Comparison of ENCODE assay signal across 19 cellular contexts in the genomic region with DNA sequence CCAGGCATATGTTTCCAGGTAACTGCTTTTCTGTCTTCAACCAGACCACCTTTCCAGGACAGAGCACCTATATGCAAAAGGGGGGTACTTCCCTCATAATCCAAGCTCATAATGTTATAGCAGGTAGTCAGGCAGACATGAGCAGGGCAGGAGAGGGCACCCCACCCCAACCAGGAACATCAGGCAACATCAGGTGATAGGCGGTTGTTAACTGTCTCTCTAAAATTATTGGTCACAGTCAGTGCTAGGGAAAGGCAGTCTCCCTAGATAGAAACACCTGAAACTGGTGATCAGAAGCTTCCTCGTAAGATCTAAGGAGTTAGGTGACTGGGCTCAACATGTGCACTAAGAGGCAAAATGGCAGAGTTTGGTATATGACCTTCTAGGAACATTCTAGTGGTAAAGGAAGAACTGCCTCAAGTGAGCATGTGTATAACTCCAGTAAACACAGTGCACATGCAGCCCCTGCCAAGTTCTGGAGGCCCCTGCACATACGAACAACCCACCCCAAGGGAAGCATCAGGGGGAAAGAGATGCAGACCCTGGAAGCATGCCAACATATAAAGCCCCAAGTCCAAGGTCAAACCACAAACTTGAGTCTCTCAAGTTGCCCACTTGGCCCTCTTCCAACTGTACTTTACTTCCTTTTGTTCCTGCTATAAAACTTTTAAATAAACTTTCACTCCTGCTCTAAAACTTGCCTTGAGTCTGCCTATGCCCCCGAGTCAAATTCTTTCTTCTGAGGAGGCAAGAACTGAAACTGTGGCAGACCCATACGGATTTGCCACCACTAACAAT.
A peak's percentile ranks its signal among the peaks of the same experiment; 100 is the strongest.
DNase-seq lines count a peak whose midpoint lies in the region; ATAC-seq and TF ChIP-seq lines count a peak whose summit lies in the region.
"Had no signal": no experiment of that assay in that cellular context is flagged by ENCODE, and none has a peak within 500 bp of the region (broad histone marks: within the 10 kb centered on the region; RNA-seq: fewer than 3 reads in every experiment).

No MANE protein-coding gene starts in this region.

- H3K4me1 ChIP-seq in BLaER1 (peaks cover 13% of the 10 kb centered on the region), HEK293 (ENCODE audit: control insufficient read depth, insufficient read depth, low read length) (peaks cover 6% of the 10 kb centered on the region), Karpas-422 (ENCODE audit: low read length) (no peaks in the 10 kb centered on the region)

- H3K27ac ChIP-seq in BLaER1: no peak overlapping the region
- peak overlapping the region; percentile 27; the same call in 1 of the 2 replicates for H3K27ac ChIP-seq in HEK293 (ENCODE audit: extremely low read depth, low read depth, low read length)
- no peak overlapping the region for H3K27ac ChIP-seq in SK-N-MC
- H3K27ac ChIP-seq in Karpas-422 (ENCODE audit: low read length): no peak overlapping the region
- H3K27ac ChIP-seq: upper lobe of right lung had no signal

- H3K27me3 ChIP-seq in BLaER1 (no peaks in the 10 kb centered on the region), Karpas-422 (ENCODE audit: low read length) (no peaks in the 10 kb centered on the region)
- H3K27me3 ChIP-seq: upper lobe of right lung had no signal

- H3K4me3 ChIP-seq in BLaER1: no peak overlapping the region
- H3K4me3 ChIP-seq in HEK293 (ENCODE audit: low read depth, low read length): no peak overlapping the region
- no peak overlapping the region for H3K4me3 ChIP-seq in SK-N-MC
- H3K4me3 ChIP-seq in Karpas-422 (ENCODE audit: low read length): no peak overlapping the region
- H3K4me3 ChIP-seq: smooth muscle cell, upper lobe of right lung had no signal

- H3K9me2 ChIP-seq in Karpas-422 (replicated peaks; ENCODE audit: insufficient read depth, low read length): no peaks in the 10 kb centered on the region

- POLR2A ChIA-PET in HEK293 (lab: Yijun Ruan, JAX): no interaction called here

- ATAC-seq in HG02981 (IDR thresholded peaks at IDR 0.05; ENCODE audit: unreplicated experiment): no peak
- ATAC-seq: T-helper 17 cell, upper lobe of right lung had no signal

- no peaks in the 10 kb centered on the region for H3K36me3 ChIP-seq in BLaER1
- H3K36me3 ChIP-seq in HEK293 (ENCODE audit: control insufficient read depth in 2 of 2, insufficient read depth in 1 of 2, low read length in 2 of 2): no peaks in the 10 kb centered on the region
- H3K36me3 ChIP-seq in SK-N-MC (ENCODE audit: insufficient read depth, low read length): no peaks in the 10 kb centered on the region
- no peaks in the 10 kb centered on the region for H3K36me3 ChIP-seq in Karpas-422 (ENCODE audit: insufficient read depth, low read length)
- H3K36me3 ChIP-seq: upper lobe of right lung had no signal

- H4K20me1 ChIP-seq in BLaER1 (no peaks in the 10 kb centered on the region), Karpas-422 (ENCODE audit: insufficient read depth, low read depth, low read length) (no peaks in the 10 kb centered on the region)

- H3K4me2 ChIP-seq in BLaER1 (peak overlapping the region; percentile 50), Karpas-422 (ENCODE audit: low read depth, low read length, poor library complexity, severe bottlenecking) (no peak overlapping the region)
- H3K4me2 ChIP-seq: smooth muscle cell had no signal

- no peaks in the 10 kb centered on the region for H3K79me2 ChIP-seq in Karpas-422 (ENCODE audit: low read length)

- peak; percentile 22 for DNase-seq in SK-N-MC (ENCODE audit: low read depth, low spot score)
- DNase-seq in foreskin melanocyte: peak; percentile 22
- DNase-seq in Karpas-422: no peak
- no peak for DNase-seq in nucleus accumbens (lab: John Stamatoyannopoulos, UW)
- DNase-seq in NCI-H1105 (lab: John Stamatoyannopoulos, UW): no peak
- DNase-seq: activated CD4-positive, alpha-beta T cell treated with anti-CD3 and anti-CD28 coated beads for 4 hours; activated naive CD8-positive, alpha-beta T cell treated with anti-CD3 and anti-CD28 coated beads for 36 hours; activated T-cell treated with anti-CD3 and anti-CD28 coated beads for 4 hours; central memory CD4-positive, alpha-beta T cell; NCI-H1694; NCI-H524 treated with DMSO at 0.1 percent for 48 hours; occipital lobe; stimulated activated naive CD4-positive, alpha-beta T cell; T-helper 17 cell; upper lobe of right lung had no signal

- H3K9ac ChIP-seq in BLaER1 (no peak overlapping the region), SK-N-MC (ENCODE audit: insufficient read length) (no peak overlapping the region), Karpas-422 (ENCODE audit: low read length) (no peak overlapping the region)

- H3K9me3 ChIP-seq in BLaER1 (no peaks in the 10 kb centered on the region), HEK293 (ENCODE audit: control insufficient read depth, insufficient read depth, low read depth, low read length) (no peaks in the 10 kb centered on the region), SK-N-MC (ENCODE audit: low read depth, low read length) (no peaks in the 10 kb centered on the region), Karpas-422 (ENCODE audit: low read length) (no peaks in the 10 kb centered on the region)
- H3K9me3 ChIP-seq: upper lobe of right lung had no signal

- no peak overlapping the region for H2AFZ ChIP-seq in Karpas-422 (ENCODE audit: low read length)

- no peak for TF ChIP-seq CTCF in HEK293 (tag by site-specific recombination; IDR thresholded peaks at IDR 0.05)

- CTCF ChIA-PET in HEK293 (lab: Yijun Ruan, JAX): interaction anchor here (0.6 kb wide), 1 partner anchor 542 kb away, joined by 4 read pairs; no protein-coding TSS in a partner anchor

TF ChIP-seq in HEK293, 187 proteins besides CTCF, POLR2A, EP300 and RAD21 (continues in another document):
- TF ChIP-seq WT1 (tag by site-specific recombination; IDR thresholded peaks at IDR 0.05): 0 out of 2 replicates have a peak, but pooled peaks have one; percentile 50
- peak; percentile 41; the same call in 1 of the 2 replicates for TF ChIP-seq OSR2 (tag by site-specific recombination; IDR thresholded peaks at IDR 0.05)
- no peak for TF ChIP-seq ZSCAN16 (tag by site-specific recombination; IDR thresholded peaks at IDR 0.05)
- TF ChIP-seq FEZF1 (tag by site-specific recombination; IDR thresholded peaks at IDR 0.05): peak; percentile 83
- TF ChIP-seq ZFP69B (tag by site-specific recombination; IDR thresholded peaks at IDR 0.05): no peak
- TF ChIP-seq ZBTB20 (tag by site-specific recombination; IDR thresholded peaks at IDR 0.05): 0 out of 2 replicates have a peak, but pooled peaks have one; percentile 29
- TF ChIP-seq KLF1 (tag by site-specific recombination; IDR thresholded peaks at IDR 0.05): no peak
- TF ChIP-seq, protein P1, sequence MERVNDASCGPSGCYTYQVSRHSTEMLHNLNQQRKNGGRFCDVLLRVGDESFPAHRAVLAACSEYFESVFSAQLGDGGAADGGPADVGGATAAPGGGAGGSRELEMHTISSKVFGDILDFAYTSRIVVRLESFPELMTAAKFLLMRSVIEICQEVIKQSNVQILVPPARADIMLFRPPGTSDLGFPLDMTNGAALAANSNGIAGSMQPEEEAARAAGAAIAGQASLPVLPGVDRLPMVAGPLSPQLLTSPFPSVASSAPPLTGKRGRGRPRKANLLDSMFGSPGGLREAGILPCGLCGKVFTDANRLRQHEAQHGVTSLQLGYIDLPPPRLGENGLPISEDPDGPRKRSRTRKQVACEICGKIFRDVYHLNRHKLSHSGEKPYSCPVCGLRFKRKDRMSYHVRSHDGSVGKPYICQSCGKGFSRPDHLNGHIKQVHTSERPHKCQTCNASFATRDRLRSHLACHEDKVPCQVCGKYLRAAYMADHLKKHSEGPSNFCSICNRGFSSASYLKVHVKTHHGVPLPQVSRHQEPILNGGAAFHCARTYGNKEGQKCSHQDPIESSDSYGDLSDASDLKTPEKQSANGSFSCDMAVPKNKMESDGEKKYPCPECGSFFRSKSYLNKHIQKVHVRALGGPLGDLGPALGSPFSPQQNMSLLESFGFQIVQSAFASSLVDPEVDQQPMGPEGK (tag by site-specific recombination; IDR thresholded peaks at IDR 0.05): peak; percentile 36; the same call in 1 of the 2 replicates
- TF ChIP-seq, protein P2, sequence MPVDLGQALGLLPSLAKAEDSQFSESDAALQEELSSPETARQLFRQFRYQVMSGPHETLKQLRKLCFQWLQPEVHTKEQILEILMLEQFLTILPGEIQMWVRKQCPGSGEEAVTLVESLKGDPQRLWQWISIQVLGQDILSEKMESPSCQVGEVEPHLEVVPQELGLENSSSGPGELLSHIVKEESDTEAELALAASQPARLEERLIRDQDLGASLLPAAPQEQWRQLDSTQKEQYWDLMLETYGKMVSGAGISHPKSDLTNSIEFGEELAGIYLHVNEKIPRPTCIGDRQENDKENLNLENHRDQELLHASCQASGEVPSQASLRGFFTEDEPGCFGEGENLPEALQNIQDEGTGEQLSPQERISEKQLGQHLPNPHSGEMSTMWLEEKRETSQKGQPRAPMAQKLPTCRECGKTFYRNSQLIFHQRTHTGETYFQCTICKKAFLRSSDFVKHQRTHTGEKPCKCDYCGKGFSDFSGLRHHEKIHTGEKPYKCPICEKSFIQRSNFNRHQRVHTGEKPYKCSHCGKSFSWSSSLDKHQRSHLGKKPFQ (tag by site-specific recombination; IDR thresholded peaks at IDR 0.05): peak; percentile 42; the same call in 1 of the 2 replicates
- peak; percentile 22; the same call in 1 of the 2 replicates for TF ChIP-seq IKZF3 (tag by site-specific recombination; IDR thresholded peaks at IDR 0.05)
- TF ChIP-seq, protein P3, sequence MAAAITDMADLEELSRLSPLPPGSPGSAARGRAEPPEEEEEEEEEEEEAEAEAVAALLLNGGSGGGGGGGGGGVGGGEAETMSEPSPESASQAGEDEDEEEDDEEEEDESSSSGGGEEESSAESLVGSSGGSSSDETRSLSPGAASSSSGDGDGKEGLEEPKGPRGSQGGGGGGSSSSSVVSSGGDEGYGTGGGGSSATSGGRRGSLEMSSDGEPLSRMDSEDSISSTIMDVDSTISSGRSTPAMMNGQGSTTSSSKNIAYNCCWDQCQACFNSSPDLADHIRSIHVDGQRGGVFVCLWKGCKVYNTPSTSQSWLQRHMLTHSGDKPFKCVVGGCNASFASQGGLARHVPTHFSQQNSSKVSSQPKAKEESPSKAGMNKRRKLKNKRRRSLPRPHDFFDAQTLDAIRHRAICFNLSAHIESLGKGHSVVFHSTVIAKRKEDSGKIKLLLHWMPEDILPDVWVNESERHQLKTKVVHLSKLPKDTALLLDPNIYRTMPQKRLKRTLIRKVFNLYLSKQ (tag by site-specific recombination; IDR thresholded peaks at IDR 0.05; ENCODE audit: borderline replicate concordance): no peak
- TF ChIP-seq ZSCAN30 (tag by site-specific recombination; IDR thresholded peaks at IDR 0.05): peak; percentile 47; the same call in 1 of the 2 replicates
- no peak for TF ChIP-seq YY2 (tag by site-specific recombination; IDR thresholded peaks at IDR 0.05)
- TF ChIP-seq ZNF335 (tag by site-specific recombination; conservative IDR thresholded peaks at IDR 0.05): peak; percentile 25; the same call in 1 of the 2 replicates

Comparison
In these comparisons a context has a peak if more than half of its experiments do, and no peak if none do; other contexts are left out.
1. DNase-seq: peak in SK-N-MC (single experiment) and foreskin melanocyte (single experiment); none in Karpas-422 (single experiment), nucleus accumbens (0 of 56) and NCI-H1105 (single experiment).